20 cellular contexts compared by ENCODE assay signal in genomic region chr4:143023519-143023918, GRCh38.
DNase-seq lines count a peak whose midpoint lies in the region; ATAC-seq and TF ChIP-seq lines count a peak whose summit lies in the region.
"Had no signal": no experiment of that assay in that cellular context is flagged by ENCODE, and none has a peak within 500 bp of the region (broad histone marks: within the 10 kb centered on the region; RNA-seq: fewer than 3 reads in every experiment).

No MANE protein-coding gene starts in this region.

- in situ Hi-C loops in GM23248 (cut with MboI) = no loop called here

- TF ChIP-seq CTCF in epithelial cell of esophagus (IDR thresholded peaks at IDR 0.05; ENCODE audit: insufficient read depth, low read depth, low read length, missing control alignments) = no peak
- TF ChIP-seq CTCF in vagina (IDR thresholded peaks at IDR 0.05) = no peak

- no peaks in the 10 kb centered on the region for H3K36me3 ChIP-seq in GM23248 (ENCODE audit: low read depth)
- no peaks in the 10 kb centered on the region for H3K36me3 ChIP-seq in vagina
- H3K36me3 ChIP-seq: left lung, transverse colon, WERI-Rb-1 had no signal

- no peaks in the 10 kb centered on the region for H3K9me2 ChIP-seq in GM23248 (ENCODE audit: insufficient read depth)

- H3K4me2 ChIP-seq in GM23248 (ENCODE audit: unreplicated experiment) = no peak overlapping the region
- H3K4me2 ChIP-seq: PC-9 had no signal

- no peaks in the 10 kb centered on the region for H3K9me3 ChIP-seq in GM23248 (ENCODE audit: low read depth)
- no peaks in the 10 kb centered on the region for H3K9me3 ChIP-seq in vagina
- H3K9me3 ChIP-seq: left lung, transverse colon had no signal

- DNase-seq in NCI-H2107 treated with DMSO at 0.1 percent for 48 hours (lab: John Stamatoyannopoulos, UW; ENCODE audit: unreplicated experiment) (peak; percentile 5), NCI-H2107 (lab: John Stamatoyannopoulos, UW) (no peak), GM23248 (peak; percentile 20), epithelial cell of esophagus (ENCODE audit: low read depth) (peak; percentile 24), COLO829 (ENCODE audit: low spot score) (no peak), NCI-H774 (lab: John Stamatoyannopoulos, UW) (no peak), vagina (ENCODE audit: extremely low spot score in 2 of 2) (no peak)
- DNase-seq: activated CD8-positive, alpha-beta memory T cell treated with anti-CD3 and anti-CD28 coated beads for 24 hours; C1 segment of cervical spinal cord; DMS79; foreskin melanocyte; left lung; NCI-H1105 treated with DMSO at 0.1 percent for 48 hours; NCI-H446; PC-9; stimulated activated CD4-positive, alpha-beta T cell treated with anti-CD3 and anti-CD28 coated beads, Interleukin-4, amount 100 ng/mL, for 4 hours; transverse colon; WERI-Rb-1 had no signal

- no peaks in the 10 kb centered on the region for H4K20me1 ChIP-seq in GM23248 (ENCODE audit: insufficient read depth)

- H3K4me1 ChIP-seq in GM23248 (ENCODE audit: insufficient read depth) = peaks cover 11% of the 10 kb centered on the region; the same call in 1 of the 2 replicates
- H3K4me1 ChIP-seq in vagina = peaks cover 7% of the 10 kb centered on the region
- H3K4me1 ChIP-seq: transverse colon had no signal

- H3K27ac ChIP-seq in GM23248 (no peak overlapping the region), vagina (no peak overlapping the region)
- H3K27ac ChIP-seq: 22Rv1, left lung, PC-9, transverse colon, WERI-Rb-1 had no signal

- H3K4me3 ChIP-seq in GM23248 = no peak overlapping the region
- no peak overlapping the region for H3K4me3 ChIP-seq in epithelial cell of esophagus (ENCODE audit: low read length)
- H3K4me3 ChIP-seq in vagina = no peak overlapping the region
- H3K4me3 ChIP-seq: left lung, PC-9, transverse colon had no signal

- no peaks in the 10 kb centered on the region for H3K27me3 ChIP-seq in GM23248 (replicated peaks; ENCODE audit: insufficient read depth)
- no peaks in the 10 kb centered on the region for H3K27me3 ChIP-seq in vagina
- H3K27me3 ChIP-seq: left lung, transverse colon had no signal

- H3K9ac ChIP-seq in GM23248 = no peak overlapping the region

- TF ChIP-seq POLR2A in vagina (IDR thresholded peaks at IDR 0.05) = no peak

- peaks cover 7% of the 10 kb centered on the region for H3F3A ChIP-seq in GM23248 (ENCODE audit: insufficient read depth)

- intact Hi-C loops in vagina (cut with DNase I) = no loop called here

- ATAC-seq in HG03571 (IDR thresholded peaks at IDR 0.05; ENCODE audit: unreplicated experiment) = peak; percentile 33
- ATAC-seq: left lung had no signal

- H2AFZ ChIP-seq in GM23248 = peak overlapping the region; percentile 20; the same call in 1 of the 2 replicates
- H2AFZ ChIP-seq: PC-9 had no signal

- H3K79me2 ChIP-seq in GM23248 (ENCODE audit: insufficient read depth) = no peaks in the 10 kb centered on the region

Comparison
In these comparisons a context has a peak if more than half of its experiments do, and no peak if none do; other contexts are left out.
1. DNase-seq: peak in NCI-H2107 treated with DMSO at 0.1 percent for 48 hours (single experiment), GM23248 (single experiment) and epithelial cell of esophagus (single experiment); none in NCI-H2107 (single experiment), COLO829 (single experiment), NCI-H774 (single experiment) and vagina (0 of 2).